In the genomic region with DNA sequence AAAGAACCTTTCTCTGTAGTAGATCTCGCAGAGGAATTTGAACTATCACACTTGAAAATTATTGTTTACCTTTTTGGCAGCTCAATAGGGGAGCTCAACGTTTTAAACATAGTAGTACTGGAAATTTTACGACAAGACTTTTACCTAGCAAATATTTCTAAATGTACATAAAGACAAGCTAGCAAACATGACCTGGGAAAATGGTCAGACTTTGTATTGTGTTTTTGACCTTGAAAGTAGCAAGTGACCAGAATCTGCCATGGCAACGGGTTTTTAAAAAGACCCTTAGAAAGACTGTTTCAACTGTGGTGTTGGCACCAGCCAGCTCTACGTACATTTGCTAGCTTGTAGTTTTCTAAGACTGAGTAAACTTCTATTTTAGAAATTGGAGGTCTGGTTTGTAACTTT, we compare ENCODE assay signal across 1 cellular context.
TF ChIP-seq lines count a peak whose summit lies in the region.

No MANE protein-coding gene starts in this region.

TF ChIP-seq in HepG2, 621 proteins besides CTCF, POLR2A, EP300 and RAD21 (continued from another document and continues in another):
- TF ChIP-seq, protein P1, sequence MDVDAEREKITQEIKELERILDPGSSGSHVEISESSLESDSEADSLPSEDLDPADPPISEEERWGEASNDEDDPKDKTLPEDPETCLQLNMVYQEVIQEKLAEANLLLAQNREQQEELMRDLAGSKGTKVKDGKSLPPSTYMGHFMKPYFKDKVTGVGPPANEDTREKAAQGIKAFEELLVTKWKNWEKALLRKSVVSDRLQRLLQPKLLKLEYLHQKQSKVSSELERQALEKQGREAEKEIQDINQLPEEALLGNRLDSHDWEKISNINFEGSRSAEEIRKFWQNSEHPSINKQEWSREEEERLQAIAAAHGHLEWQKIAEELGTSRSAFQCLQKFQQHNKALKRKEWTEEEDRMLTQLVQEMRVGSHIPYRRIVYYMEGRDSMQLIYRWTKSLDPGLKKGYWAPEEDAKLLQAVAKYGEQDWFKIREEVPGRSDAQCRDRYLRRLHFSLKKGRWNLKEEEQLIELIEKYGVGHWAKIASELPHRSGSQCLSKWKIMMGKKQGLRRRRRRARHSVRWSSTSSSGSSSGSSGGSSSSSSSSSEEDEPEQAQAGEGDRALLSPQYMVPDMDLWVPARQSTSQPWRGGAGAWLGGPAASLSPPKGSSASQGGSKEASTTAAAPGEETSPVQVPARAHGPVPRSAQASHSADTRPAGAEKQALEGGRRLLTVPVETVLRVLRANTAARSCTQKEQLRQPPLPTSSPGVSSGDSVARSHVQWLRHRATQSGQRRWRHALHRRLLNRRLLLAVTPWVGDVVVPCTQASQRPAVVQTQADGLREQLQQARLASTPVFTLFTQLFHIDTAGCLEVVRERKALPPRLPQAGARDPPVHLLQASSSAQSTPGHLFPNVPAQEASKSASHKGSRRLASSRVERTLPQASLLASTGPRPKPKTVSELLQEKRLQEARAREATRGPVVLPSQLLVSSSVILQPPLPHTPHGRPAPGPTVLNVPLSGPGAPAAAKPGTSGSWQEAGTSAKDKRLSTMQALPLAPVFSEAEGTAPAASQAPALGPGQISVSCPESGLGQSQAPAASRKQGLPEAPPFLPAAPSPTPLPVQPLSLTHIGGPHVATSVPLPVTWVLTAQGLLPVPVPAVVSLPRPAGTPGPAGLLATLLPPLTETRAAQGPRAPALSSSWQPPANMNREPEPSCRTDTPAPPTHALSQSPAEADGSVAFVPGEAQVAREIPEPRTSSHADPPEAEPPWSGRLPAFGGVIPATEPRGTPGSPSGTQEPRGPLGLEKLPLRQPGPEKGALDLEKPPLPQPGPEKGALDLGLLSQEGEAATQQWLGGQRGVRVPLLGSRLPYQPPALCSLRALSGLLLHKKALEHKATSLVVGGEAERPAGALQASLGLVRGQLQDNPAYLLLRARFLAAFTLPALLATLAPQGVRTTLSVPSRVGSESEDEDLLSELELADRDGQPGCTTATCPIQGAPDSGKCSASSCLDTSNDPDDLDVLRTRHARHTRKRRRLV (CRISPR knock-in tag; IDR thresholded peaks at IDR 0.05): no peak
- TF ChIP-seq, protein P2, sequence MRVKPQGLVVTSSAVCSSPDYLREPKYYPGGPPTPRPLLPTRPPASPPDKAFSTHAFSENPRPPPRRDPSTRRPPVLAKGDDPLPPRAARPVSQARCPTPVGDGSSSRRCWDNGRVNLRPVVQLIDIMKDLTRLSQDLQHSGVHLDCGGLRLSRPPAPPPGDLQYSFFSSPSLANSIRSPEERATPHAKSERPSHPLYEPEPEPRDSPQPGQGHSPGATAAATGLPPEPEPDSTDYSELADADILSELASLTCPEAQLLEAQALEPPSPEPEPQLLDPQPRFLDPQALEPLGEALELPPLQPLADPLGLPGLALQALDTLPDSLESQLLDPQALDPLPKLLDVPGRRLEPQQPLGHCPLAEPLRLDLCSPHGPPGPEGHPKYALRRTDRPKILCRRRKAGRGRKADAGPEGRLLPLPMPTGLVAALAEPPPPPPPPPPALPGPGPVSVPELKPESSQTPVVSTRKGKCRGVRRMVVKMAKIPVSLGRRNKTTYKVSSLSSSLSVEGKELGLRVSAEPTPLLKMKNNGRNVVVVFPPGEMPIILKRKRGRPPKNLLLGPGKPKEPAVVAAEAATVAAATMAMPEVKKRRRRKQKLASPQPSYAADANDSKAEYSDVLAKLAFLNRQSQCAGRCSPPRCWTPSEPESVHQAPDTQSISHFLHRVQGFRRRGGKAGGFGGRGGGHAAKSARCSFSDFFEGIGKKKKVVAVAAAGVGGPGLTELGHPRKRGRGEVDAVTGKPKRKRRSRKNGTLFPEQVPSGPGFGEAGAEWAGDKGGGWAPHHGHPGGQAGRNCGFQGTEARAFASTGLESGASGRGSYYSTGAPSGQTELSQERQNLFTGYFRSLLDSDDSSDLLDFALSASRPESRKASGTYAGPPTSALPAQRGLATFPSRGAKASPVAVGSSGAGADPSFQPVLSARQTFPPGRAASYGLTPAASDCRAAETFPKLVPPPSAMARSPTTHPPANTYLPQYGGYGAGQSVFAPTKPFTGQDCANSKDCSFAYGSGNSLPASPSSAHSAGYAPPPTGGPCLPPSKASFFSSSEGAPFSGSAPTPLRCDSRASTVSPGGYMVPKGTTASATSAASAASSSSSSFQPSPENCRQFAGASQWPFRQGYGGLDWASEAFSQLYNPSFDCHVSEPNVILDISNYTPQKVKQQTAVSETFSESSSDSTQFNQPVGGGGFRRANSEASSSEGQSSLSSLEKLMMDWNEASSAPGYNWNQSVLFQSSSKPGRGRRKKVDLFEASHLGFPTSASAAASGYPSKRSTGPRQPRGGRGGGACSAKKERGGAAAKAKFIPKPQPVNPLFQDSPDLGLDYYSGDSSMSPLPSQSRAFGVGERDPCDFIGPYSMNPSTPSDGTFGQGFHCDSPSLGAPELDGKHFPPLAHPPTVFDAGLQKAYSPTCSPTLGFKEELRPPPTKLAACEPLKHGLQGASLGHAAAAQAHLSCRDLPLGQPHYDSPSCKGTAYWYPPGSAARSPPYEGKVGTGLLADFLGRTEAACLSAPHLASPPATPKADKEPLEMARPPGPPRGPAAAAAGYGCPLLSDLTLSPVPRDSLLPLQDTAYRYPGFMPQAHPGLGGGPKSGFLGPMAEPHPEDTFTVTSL (CRISPR knock-in tag; IDR thresholded peaks at IDR 0.05; ENCODE audit: borderline replicate concordance): peak; percentile 92; the same call in 1 of the 2 replicates
- TF ChIP-seq SIX4 (CRISPR knock-in tag; IDR thresholded peaks at IDR 0.05): peak; percentile 67; the same call in 1 of the 2 replicates
- no peak; the same call in 1 of the 2 replicates for TF ChIP-seq ATF7-NPFF (CRISPR knock-in tag; IDR thresholded peaks at IDR 0.05; ENCODE audit: low read depth)
- no peak for TF ChIP-seq ZNF850 (CRISPR knock-in tag; conservative IDR thresholded peaks at IDR 0.05)
- TF ChIP-seq ZNF292 (CRISPR knock-in tag; IDR thresholded peaks at IDR 0.05; ENCODE audit: borderline replicate concordance, low read depth): no peak
- TF ChIP-seq, protein P3, sequence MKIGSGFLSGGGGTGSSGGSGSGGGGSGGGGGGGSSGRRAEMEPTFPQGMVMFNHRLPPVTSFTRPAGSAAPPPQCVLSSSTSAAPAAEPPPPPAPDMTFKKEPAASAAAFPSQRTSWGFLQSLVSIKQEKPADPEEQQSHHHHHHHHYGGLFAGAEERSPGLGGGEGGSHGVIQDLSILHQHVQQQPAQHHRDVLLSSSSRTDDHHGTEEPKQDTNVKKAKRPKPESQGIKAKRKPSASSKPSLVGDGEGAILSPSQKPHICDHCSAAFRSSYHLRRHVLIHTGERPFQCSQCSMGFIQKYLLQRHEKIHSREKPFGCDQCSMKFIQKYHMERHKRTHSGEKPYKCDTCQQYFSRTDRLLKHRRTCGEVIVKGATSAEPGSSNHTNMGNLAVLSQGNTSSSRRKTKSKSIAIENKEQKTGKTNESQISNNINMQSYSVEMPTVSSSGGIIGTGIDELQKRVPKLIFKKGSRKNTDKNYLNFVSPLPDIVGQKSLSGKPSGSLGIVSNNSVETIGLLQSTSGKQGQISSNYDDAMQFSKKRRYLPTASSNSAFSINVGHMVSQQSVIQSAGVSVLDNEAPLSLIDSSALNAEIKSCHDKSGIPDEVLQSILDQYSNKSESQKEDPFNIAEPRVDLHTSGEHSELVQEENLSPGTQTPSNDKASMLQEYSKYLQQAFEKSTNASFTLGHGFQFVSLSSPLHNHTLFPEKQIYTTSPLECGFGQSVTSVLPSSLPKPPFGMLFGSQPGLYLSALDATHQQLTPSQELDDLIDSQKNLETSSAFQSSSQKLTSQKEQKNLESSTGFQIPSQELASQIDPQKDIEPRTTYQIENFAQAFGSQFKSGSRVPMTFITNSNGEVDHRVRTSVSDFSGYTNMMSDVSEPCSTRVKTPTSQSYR (CRISPR knock-in tag; IDR thresholded peaks at IDR 0.05; ENCODE audit: borderline replicate concordance): peak; percentile 15; the same call in 1 of the 2 replicates
- TF ChIP-seq KDM5B (CRISPR knock-in tag; IDR thresholded peaks at IDR 0.05; ENCODE audit: borderline replicate concordance): no peak
- TF ChIP-seq CEBPB (IDR thresholded peaks at IDR 0.05; ENCODE audit: borderline replicate concordance, low read depth, low read length): no peak
- no peak for TF ChIP-seq SIN3A (IDR thresholded peaks at IDR 0.05; ENCODE audit: borderline replicate concordance, low read depth, low read length)
- TF ChIP-seq, protein P4, sequence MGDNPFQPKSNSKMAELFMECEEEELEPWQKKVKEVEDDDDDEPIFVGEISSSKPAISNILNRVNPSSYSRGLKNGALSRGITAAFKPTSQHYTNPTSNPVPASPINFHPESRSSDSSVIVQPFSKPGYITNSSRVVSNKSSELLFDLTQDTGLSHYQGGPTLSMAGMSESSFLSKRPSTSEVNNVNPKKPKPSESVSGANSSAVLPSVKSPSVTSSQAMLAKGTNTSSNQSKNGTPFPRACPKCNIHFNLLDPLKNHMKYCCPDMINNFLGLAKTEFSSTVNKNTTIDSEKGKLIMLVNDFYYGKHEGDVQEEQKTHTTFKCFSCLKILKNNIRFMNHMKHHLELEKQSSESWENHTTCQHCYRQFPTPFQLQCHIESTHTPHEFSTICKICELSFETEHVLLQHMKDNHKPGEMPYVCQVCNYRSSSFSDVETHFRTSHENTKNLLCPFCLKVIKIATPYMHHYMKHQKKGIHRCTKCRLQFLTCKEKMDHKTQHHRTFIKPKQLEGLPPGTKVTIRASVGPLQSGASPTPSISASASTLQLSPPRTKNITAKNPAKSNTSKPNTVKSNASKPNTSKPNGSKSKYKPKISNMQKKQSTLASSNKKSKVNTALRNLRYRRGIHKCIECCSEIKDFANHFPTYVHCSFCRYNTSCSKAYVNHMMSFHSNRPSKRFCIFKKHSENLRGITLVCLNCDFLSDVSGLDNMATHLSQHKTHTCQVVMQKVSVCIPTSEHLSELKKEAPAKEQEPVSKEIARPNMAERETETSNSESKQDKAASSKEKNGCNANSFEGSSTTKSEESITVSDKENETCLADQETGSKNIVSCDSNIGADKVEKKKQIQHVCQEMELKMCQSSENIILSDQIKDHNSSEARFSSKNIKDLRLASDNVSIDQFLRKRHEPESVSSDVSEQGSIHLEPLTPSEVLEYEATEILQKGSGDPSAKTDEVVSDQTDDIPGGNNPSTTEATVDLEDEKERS (CRISPR knock-in tag; IDR thresholded peaks at IDR 0.05): no peak
- no peak for TF ChIP-seq ZSCAN21 (CRISPR knock-in tag; IDR thresholded peaks at IDR 0.05; ENCODE audit: borderline replicate concordance)
- TF ChIP-seq REL (CRISPR knock-in tag; conservative IDR thresholded peaks at IDR 0.05): no peak
- TF ChIP-seq ZNF143 (CRISPR knock-in tag; IDR thresholded peaks at IDR 0.05): no peak
- TF ChIP-seq, protein P5, sequence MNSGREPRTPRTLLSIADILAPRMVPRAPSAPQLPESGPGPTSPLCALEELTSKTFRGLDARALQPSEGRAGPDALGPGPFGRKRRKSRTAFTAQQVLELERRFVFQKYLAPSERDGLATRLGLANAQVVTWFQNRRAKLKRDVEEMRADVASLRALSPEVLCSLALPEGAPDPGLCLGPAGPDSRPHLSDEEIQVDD (CRISPR knock-in tag; IDR thresholded peaks at IDR 0.05; ENCODE audit: borderline replicate concordance): no peak
- TF ChIP-seq, protein P6, sequence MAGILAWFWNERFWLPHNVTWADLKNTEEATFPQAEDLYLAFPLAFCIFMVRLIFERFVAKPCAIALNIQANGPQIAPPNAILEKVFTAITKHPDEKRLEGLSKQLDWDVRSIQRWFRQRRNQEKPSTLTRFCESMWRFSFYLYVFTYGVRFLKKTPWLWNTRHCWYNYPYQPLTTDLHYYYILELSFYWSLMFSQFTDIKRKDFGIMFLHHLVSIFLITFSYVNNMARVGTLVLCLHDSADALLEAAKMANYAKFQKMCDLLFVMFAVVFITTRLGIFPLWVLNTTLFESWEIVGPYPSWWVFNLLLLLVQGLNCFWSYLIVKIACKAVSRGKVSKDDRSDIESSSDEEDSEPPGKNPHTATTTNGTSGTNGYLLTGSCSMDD (CRISPR knock-in tag; IDR thresholded peaks at IDR 0.05): no peak
- no peak for TF ChIP-seq ZFP37 (CRISPR knock-in tag; IDR thresholded peaks at IDR 0.05; ENCODE audit: borderline replicate concordance)
- peak; percentile 43; the same call in 1 of the 2 replicates for TF ChIP-seq KMT2B (CRISPR knock-in tag; IDR thresholded peaks at IDR 0.05)
- no peak for TF ChIP-seq WIZ (CRISPR knock-in tag; IDR thresholded peaks at IDR 0.05)
- TF ChIP-seq RBFOX2 (IDR thresholded peaks at IDR 0.05; ENCODE audit: low read depth, low read length): 0 out of 2 replicates have a peak, but pooled peaks have one; percentile 31
- no peak for TF ChIP-seq U2AF2 (IDR thresholded peaks at IDR 0.05; ENCODE audit: low read depth, low read length)
- TF ChIP-seq ZNF570 (CRISPR knock-in tag; IDR thresholded peaks at IDR 0.05; ENCODE audit: borderline replicate concordance): no peak
- TF ChIP-seq, protein P7, sequence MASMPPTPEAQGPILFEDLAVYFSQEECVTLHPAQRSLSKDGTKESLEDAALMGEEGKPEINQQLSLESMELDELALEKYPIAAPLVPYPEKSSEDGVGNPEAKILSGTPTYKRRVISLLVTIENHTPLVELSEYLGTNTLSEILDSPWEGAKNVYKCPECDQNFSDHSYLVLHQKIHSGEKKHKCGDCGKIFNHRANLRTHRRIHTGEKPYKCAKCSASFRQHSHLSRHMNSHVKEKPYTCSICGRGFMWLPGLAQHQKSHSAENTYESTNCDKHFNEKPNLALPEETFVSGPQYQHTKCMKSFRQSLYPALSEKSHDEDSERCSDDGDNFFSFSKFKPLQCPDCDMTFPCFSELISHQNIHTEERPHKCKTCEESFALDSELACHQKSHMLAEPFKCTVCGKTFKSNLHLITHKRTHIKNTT (CRISPR knock-in tag; IDR thresholded peaks at IDR 0.05): no peak
- TF ChIP-seq MLLT10 (CRISPR knock-in tag; IDR thresholded peaks at IDR 0.05): no peak
- TF ChIP-seq, protein P8, sequence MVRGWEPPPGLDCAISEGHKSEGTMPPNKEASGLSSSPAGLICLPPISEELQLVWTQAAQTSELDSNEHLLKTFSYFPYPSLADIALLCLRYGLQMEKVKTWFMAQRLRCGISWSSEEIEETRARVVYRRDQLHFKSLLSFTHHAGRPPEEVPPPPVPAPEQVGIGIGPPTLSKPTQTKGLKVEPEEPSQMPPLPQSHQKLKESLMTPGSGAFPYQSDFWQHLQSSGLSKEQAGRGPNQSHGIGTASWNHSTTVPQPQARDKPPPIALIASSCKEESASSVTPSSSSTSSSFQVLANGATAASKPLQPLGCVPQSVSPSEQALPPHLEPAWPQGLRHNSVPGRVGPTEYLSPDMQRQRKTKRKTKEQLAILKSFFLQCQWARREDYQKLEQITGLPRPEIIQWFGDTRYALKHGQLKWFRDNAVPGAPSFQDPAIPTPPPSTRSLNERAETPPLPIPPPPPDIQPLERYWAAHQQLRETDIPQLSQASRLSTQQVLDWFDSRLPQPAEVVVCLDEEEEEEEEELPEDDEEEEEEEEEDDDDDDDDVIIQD (CRISPR knock-in tag; IDR thresholded peaks at IDR 0.05; ENCODE audit: low read depth): peak; percentile 91; the same call in 1 of the 2 replicates
- TF ChIP-seq, protein P9, sequence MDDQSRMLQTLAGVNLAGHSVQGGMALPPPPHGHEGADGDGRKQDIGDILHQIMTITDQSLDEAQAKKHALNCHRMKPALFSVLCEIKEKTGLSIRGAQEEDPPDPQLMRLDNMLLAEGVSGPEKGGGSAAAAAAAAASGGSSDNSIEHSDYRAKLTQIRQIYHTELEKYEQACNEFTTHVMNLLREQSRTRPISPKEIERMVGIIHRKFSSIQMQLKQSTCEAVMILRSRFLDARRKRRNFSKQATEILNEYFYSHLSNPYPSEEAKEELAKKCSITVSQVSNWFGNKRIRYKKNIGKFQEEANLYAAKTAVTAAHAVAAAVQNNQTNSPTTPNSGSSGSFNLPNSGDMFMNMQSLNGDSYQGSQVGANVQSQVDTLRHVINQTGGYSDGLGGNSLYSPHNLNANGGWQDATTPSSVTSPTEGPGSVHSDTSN (CRISPR knock-in tag; IDR thresholded peaks at IDR 0.05; ENCODE audit: borderline replicate concordance): no peak
- no peak for TF ChIP-seq DR1 (CRISPR knock-in tag; IDR thresholded peaks at IDR 0.05)
- no peak for TF ChIP-seq ZNF138 (CRISPR knock-in tag; IDR thresholded peaks at IDR 0.05; ENCODE audit: low read depth)
- TF ChIP-seq ZNF703 (CRISPR knock-in tag; IDR thresholded peaks at IDR 0.05; ENCODE audit: borderline replicate concordance): no peak
- peak; percentile 96 for TF ChIP-seq RXRB (CRISPR knock-in tag; IDR thresholded peaks at IDR 0.05; ENCODE audit: borderline replicate concordance)
- TF ChIP-seq POLR2AphosphoS2 (IDR thresholded peaks at IDR 0.05; ENCODE audit: low read depth, low read length): no peak
